Comparison of ENCODE assay signal across 2 cellular contexts in the genomic region with DNA sequence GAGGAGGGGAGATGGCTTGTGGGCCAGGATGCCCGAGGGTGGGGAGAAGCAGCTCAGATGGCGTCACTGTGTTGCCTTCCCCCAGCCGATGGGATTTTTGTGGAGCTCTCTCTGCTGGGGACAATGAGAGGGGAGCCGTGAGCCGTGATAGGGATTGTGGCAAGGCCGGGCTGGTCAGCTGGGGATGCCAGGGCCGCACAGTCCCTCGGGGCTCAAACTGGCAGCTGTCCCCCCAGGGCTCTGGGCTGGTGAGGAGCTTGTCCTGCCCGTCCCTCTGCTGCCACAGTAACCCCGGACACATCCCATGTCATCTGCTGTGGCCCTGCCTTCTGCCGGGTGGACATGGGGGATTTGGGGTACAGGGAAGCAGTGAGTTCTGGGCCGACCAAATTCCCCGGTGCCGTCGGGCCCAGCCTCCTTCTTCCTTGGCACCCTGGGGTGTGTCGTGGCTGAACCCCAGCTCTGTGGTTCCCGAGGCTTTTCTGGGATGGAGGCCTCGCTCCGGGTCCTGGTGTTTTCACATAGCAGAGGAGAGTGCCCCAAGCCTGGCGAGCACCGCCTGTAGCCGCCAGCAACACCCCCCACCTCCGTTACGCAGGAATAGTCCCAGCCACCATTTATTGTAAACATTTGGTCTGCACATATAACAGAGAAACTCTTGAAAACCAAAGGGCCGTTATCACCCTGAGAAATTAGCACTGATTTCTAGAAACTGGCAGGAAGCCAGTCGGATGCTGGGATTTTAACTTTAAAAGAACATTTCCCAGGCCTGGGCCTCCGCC.
TF ChIP-seq lines count a peak whose summit lies in the region.

No MANE protein-coding gene starts in this region.

TF ChIP-seq in HEK293, 187 proteins besides CTCF, POLR2A, EP300 and RAD21 (continued from another document):
- TF ChIP-seq, protein P1, sequence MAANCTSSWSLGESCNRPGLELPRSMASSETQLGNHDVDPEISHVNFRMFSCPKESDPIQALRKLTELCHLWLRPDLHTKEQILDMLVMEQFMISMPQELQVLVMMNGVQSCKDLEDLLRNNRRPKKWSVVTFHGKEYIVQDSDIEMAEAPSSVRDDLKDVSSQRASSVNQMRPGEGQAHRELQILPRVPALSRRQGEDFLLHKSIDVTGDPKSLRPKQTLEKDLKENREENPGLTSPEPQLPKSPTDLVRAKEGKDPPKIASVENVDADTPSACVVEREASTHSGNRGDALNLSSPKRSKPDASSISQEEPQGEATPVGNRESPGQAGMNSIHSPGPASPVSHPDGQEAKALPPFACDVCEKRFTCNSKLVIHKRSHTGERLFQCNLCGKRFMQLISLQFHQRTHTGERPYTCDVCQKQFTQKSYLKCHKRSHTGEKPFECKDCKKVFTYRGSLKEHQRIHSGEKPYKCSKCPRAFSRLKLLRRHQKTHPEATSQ (tag by site-specific recombination; IDR thresholded peaks at IDR 0.05) = no peak
- TF ChIP-seq GLIS2 (tag by site-specific recombination; IDR thresholded peaks at IDR 0.05) = no peak

TF ChIP-seq in K562, 482 proteins besides CTCF, POLR2A, EP300 and RAD21 (continued from another document):
- TF ChIP-seq BACH1 (tag; IDR thresholded peaks at IDR 0.05) = no peak
- no peak for TF ChIP-seq SMARCA5 (IDR thresholded peaks at IDR 0.05)
- TF ChIP-seq CHAMP1 (IDR thresholded peaks at IDR 0.05) = no peak
- no peak for TF ChIP-seq KAT8 (IDR thresholded peaks at IDR 0.05; ENCODE audit: low read depth)
- no peak for TF ChIP-seq HDAC1 (IDR thresholded peaks at IDR 0.05)
- no peak for TF ChIP-seq ZNF253 (CRISPR knock-in tag; conservative IDR thresholded peaks at IDR 0.05)
- no peak for TF ChIP-seq ZNF436 (CRISPR knock-in tag; IDR thresholded peaks at IDR 0.05)
- TF ChIP-seq KDM1A (IDR thresholded peaks at IDR 0.05) = peak; percentile 81 to 85
- no peak for TF ChIP-seq MTA2 (IDR thresholded peaks at IDR 0.05; ENCODE audit: low read depth)
- TF ChIP-seq, protein P2, sequence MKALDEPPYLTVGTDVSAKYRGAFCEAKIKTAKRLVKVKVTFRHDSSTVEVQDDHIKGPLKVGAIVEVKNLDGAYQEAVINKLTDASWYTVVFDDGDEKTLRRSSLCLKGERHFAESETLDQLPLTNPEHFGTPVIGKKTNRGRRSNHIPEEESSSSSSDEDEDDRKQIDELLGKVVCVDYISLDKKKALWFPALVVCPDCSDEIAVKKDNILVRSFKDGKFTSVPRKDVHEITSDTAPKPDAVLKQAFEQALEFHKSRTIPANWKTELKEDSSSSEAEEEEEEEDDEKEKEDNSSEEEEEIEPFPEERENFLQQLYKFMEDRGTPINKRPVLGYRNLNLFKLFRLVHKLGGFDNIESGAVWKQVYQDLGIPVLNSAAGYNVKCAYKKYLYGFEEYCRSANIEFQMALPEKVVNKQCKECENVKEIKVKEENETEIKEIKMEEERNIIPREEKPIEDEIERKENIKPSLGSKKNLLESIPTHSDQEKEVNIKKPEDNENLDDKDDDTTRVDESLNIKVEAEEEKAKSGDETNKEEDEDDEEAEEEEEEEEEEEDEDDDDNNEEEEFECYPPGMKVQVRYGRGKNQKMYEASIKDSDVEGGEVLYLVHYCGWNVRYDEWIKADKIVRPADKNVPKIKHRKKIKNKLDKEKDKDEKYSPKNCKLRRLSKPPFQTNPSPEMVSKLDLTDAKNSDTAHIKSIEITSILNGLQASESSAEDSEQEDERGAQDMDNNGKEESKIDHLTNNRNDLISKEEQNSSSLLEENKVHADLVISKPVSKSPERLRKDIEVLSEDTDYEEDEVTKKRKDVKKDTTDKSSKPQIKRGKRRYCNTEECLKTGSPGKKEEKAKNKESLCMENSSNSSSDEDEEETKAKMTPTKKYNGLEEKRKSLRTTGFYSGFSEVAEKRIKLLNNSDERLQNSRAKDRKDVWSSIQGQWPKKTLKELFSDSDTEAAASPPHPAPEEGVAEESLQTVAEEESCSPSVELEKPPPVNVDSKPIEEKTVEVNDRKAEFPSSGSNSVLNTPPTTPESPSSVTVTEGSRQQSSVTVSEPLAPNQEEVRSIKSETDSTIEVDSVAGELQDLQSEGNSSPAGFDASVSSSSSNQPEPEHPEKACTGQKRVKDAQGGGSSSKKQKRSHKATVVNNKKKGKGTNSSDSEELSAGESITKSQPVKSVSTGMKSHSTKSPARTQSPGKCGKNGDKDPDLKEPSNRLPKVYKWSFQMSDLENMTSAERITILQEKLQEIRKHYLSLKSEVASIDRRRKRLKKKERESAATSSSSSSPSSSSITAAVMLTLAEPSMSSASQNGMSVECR (CRISPR knock-in tag; IDR thresholded peaks at IDR 0.05) = no peak
- TF ChIP-seq PHF21A (IDR thresholded peaks at IDR 0.05; ENCODE audit: borderline replicate concordance, low read depth) = peak; percentile 65; the same call in 1 of the 2 replicates
- no peak for TF ChIP-seq GABPB1 (CRISPR knock-in tag; IDR thresholded peaks at IDR 0.05)
- TF ChIP-seq NUFIP1 (IDR thresholded peaks at IDR 0.05; ENCODE audit: partially characterized antibody) = no peak
- TF ChIP-seq ESRRB (CRISPR knock-in tag; IDR thresholded peaks at IDR 0.05; ENCODE audit: borderline replicate concordance) = no peak
- no peak for TF ChIP-seq HDGF (IDR thresholded peaks at IDR 0.05)
- no peak for TF ChIP-seq NR1H2 (CRISPR knock-in tag; IDR thresholded peaks at IDR 0.05)
- TF ChIP-seq IRF2 (CRISPR knock-in tag; IDR thresholded peaks at IDR 0.05) = no peak
- no peak for TF ChIP-seq TBP (optimal IDR thresholded peaks at IDR 0.05; ENCODE audit: low read depth, low read length)
- TF ChIP-seq NEUROD1 (IDR thresholded peaks at IDR 0.05; ENCODE audit: borderline replicate concordance, low read depth, low read length, partially characterized antibody) = no peak
- TF ChIP-seq XRCC4 (IDR thresholded peaks at IDR 0.05; ENCODE audit: extremely low read depth, insufficient read depth, insufficient read length) = no peak
- TF ChIP-seq ATF1 (CRISPR knock-in tag; IDR thresholded peaks at IDR 0.05) = no peak
- TF ChIP-seq ATF1 (tag; IDR thresholded peaks at IDR 0.05) = no peak
- no peak for TF ChIP-seq SAFB (IDR thresholded peaks at IDR 0.05; ENCODE audit: borderline replicate concordance, low read depth, low read length)
- TF ChIP-seq ZNF511 (CRISPR knock-in tag; IDR thresholded peaks at IDR 0.05) = no peak
- TF ChIP-seq TEAD2 (tag; IDR thresholded peaks at IDR 0.05) = no peak
- TF ChIP-seq XRCC3 (IDR thresholded peaks at IDR 0.05) = no peak
- TF ChIP-seq FOXA1 (IDR thresholded peaks at IDR 0.05; ENCODE audit: borderline replicate concordance) = no peak
- TF ChIP-seq CHD1 (IDR thresholded peaks at IDR 0.05; ENCODE audit: low read length) = no peak
- no peak for TF ChIP-seq ZNF79 (CRISPR knock-in tag; IDR thresholded peaks at IDR 0.05; ENCODE audit: low read depth)
- TF ChIP-seq RCOR1 (IDR thresholded peaks at IDR 0.05; ENCODE audit: borderline replicate concordance in 1 of 2, low read depth in 2 of 2, low read length in 2 of 2) = peak in 1 of 2 experiments; percentile 88; a peak in 2 of 4 replicates
- TF ChIP-seq MECOM (CRISPR knock-in tag; IDR thresholded peaks at IDR 0.05) = no peak
